In genomic region chr6:146884728-146885127, GRCh38 we compare ENCODE assay signal across 15 cellular contexts.
DNase-seq lines count a peak whose midpoint lies in the region; ATAC-seq and TF ChIP-seq lines count a peak whose summit lies in the region.
"Had no signal": no experiment of that assay in that cellular context is flagged by ENCODE, and none has a peak within 500 bp of the region (broad histone marks: within the 10 kb centered on the region; RNA-seq: fewer than 3 reads in every experiment).

No MANE protein-coding gene starts in this region.

- peak; percentile 97 for ATAC-seq in GM18907 (IDR thresholded peaks at IDR 0.05; ENCODE audit: unreplicated experiment)
- peak; percentile 92 for ATAC-seq in HG02759 (IDR thresholded peaks at IDR 0.05; ENCODE audit: unreplicated experiment)
- peak; percentile 85 for ATAC-seq in HG03521 (IDR thresholded peaks at IDR 0.05; ENCODE audit: unreplicated experiment)
- ATAC-seq in mucosa of descending colon: peak; percentile 87
- no peak for ATAC-seq in HG03039 (IDR thresholded peaks at IDR 0.05; ENCODE audit: unreplicated experiment)
- ATAC-seq: naive thymus-derived CD8-positive, alpha-beta T cell; SK-N-SH treated with all-trans-retinoic acid at 6 μM for 48 hours had no signal

- no peaks in the 10 kb centered on the region for H3K27me3 ChIP-seq in ovary
- H3K27me3 ChIP-seq: esophagus squamous epithelium, uterus had no signal

- H3K4me1 ChIP-seq in mucosa of descending colon (ENCODE audit: low read depth): peaks cover 12% of the 10 kb centered on the region
- H3K4me1 ChIP-seq in ovary (ENCODE audit: insufficient read depth): no peaks in the 10 kb centered on the region
- H3K4me1 ChIP-seq: uterus had no signal

- no peak for TF ChIP-seq POLR2A in ovary (IDR thresholded peaks at IDR 0.05)

- TF ChIP-seq EP300 in ovary (IDR thresholded peaks at IDR 0.05): no peak

- no peak overlapping the region for H3K27ac ChIP-seq in ovary
- H3K27ac ChIP-seq: esophagus squamous epithelium, uterus had no signal

- DNase-seq in mucosa of descending colon: peak in 1 of 3 donors; percentile 20
- DNase-seq in ovary: no peak
- no peak for DNase-seq in Kasumi-1 (lab: John Stamatoyannopoulos, UW)
- DNase-seq in NCI-H2029 (lab: John Stamatoyannopoulos, UW): no peak
- DNase-seq: activated CD4-positive, alpha-beta T cell treated with anti-CD3 and anti-CD28 coated beads for 1 hour; activated effector memory CD4-positive, alpha-beta T cell treated with anti-CD3 and anti-CD28 coated beads, Interleukin-2, amount 50 U/mL, for 16 hours; esophagus squamous epithelium; naive thymus-derived CD8-positive, alpha-beta T cell; NCI-H1436; uterus had no signal

- H3K9me3 ChIP-seq in mucosa of descending colon: no peaks in the 10 kb centered on the region
- no peaks in the 10 kb centered on the region for H3K9me3 ChIP-seq in ovary
- H3K9me3 ChIP-seq: esophagus squamous epithelium, uterus had no signal

- H3K4me3 ChIP-seq in mucosa of descending colon (no peak overlapping the region), ovary (no peak overlapping the region)
- H3K4me3 ChIP-seq: esophagus squamous epithelium, uterus had no signal

- no peak for TF ChIP-seq CTCF in mucosa of descending colon (IDR thresholded peaks at IDR 0.05)
- TF ChIP-seq CTCF in ovary (IDR thresholded peaks at IDR 0.05): no peak

- WGBS in ovary, 3 donors: 64 to 83% (median 73%) methylated on average over 2 of the region's 2 CpGs

- no peaks in the 10 kb centered on the region for H3K36me3 ChIP-seq in mucosa of descending colon (ENCODE audit: low read depth)
- no peaks in the 10 kb centered on the region for H3K36me3 ChIP-seq in ovary
- H3K36me3 ChIP-seq: esophagus squamous epithelium, uterus had no signal

- intact Hi-C loops in mucosa of descending colon (cut with DNase I, micrococcal nuclease) (no loop called here), ovary (cut with DNase I) (no loop called here)
